In genomic region chr2:225649274-225649673, GRCh38 we compare ENCODE assay signal across 20 cellular contexts.
"Had no signal": no experiment of that assay in that cellular context is flagged by ENCODE, and none has a peak within 500 bp of the region (broad histone marks: within the 10 kb centered on the region; RNA-seq: fewer than 3 reads in every experiment).

No MANE protein-coding gene starts in this region.

- H3K9me3 ChIP-seq: colonic mucosa, esophagus squamous epithelium, mucosa of descending colon, right lobe of liver had no signal

- DNase-seq: activated CD4-positive, alpha-beta T cell treated with anti-CD3 and anti-CD28 coated beads for 48 hours; activated CD4-positive, alpha-beta T cell treated with anti-CD3 and anti-CD28 coated beads, Interleukin-2, amount 50 U/mL, for 48 hours; activated CD8-positive, alpha-beta memory T cell treated with anti-CD3 and anti-CD28 coated beads for 24 hours; activated effector memory CD4-positive, alpha-beta T cell treated with Interleukin-2 at 50 U/mL for 16 hours; activated naive CD4-positive, alpha-beta T cell treated with Interleukin-2 at 50 U/mL for 16 hours; colonic mucosa; effector CD8-positive, alpha-beta T cell; esophagus squamous epithelium; foreskin melanocyte; islet precursor cell; left cardiac atrium; left ventricle myocardium superior; mucosa of descending colon; posterior cingulate gyrus; right lobe of liver; stimulated activated CD4-positive, alpha-beta T cell treated with anti-CD3 and anti-CD28 coated beads, Interleukin-2, amount 100 ng/mL, for 48 hours; stimulated activated naive CD4-positive, alpha-beta T cell treated with Interleukin-2 at 50 U/mL for 16 hours; WERI-Rb-1 had no signal

- H3K27me3 ChIP-seq: colonic mucosa, right lobe of liver, tibial nerve had no signal

- H3K27ac ChIP-seq: colonic mucosa, epithelial cell of prostate, esophagus squamous epithelium, right lobe of liver, tibial nerve, WERI-Rb-1 had no signal

- H3K36me3 ChIP-seq: colonic mucosa, esophagus squamous epithelium, right lobe of liver, tibial nerve, WERI-Rb-1 had no signal

- H3K4me1 ChIP-seq: colonic mucosa, esophagus squamous epithelium, right lobe of liver, tibial nerve had no signal

- H3K4me3 ChIP-seq: colonic mucosa, esophagus squamous epithelium, mucosa of descending colon, right lobe of liver, tibial nerve had no signal
